8 cellular contexts compared by ENCODE assay signal in genomic region chr7:44999245-45000095, GRCh38. TPM values are rescaled to one million over a fixed set of nuclear protein-coding genes. Genes with fewer than 3 reads are reported as not detected.
DNase-seq lines count a peak whose midpoint lies in the region; ATAC-seq, FAIRE-seq and TF ChIP-seq lines count a peak whose summit lies in the region.

No MANE protein-coding gene starts in this region.

- H3K79me2 ChIP-seq in keratinocyte (ENCODE audit: control insufficient read depth, insufficient read depth, low read length): peaks cover 31% of the 10 kb centered on the region

- peaks cover 23% of the 10 kb centered on the region for H3K4me1 ChIP-seq in keratinocyte (ENCODE audit: control insufficient read depth, extremely low read depth, insufficient read depth, low read length)

- DNase-seq in AG09319 (ENCODE audit: extremely low read depth, low read depth) (peak; percentile 98), NCI-H446 (lab: John Stamatoyannopoulos, UW) (peak; percentile 99 to 100), cerebellar nuclear complex (lab: John Stamatoyannopoulos, UW) (peak; percentile 96 to 99), keratinocyte (ENCODE audit: low read depth, low spot score) (peak; percentile 92)
- DNase-seq in stimulated activated CD4-positive, alpha-beta T cell treated with anti-CD3 and anti-CD28 coated beads, Interleukin-12 subunit alpha, Interleukin-12 subunit beta, amount 100 ng/mL, for 48 hours (ENCODE audit: low read depth in 2 of 3, low spot score in 1 of 3): peak; percentile 99 to 100 (median 100)

- ATAC-seq in GM19035 (IDR thresholded peaks at IDR 0.05; ENCODE audit: unreplicated experiment) (peak; percentile 72), HG03342 (IDR thresholded peaks at IDR 0.05; ENCODE audit: unreplicated experiment) (peak; percentile 74)
- peak; percentile 81 to 82 for ATAC-seq in activated CD4-positive, CD25-positive, alpha-beta regulatory T cell treated with anti-CD3 and anti-CD28 coated beads, Interleukin-2, amount 50 U/mL, for 24 hours

- no peaks in the 10 kb centered on the region for H4K20me1 ChIP-seq in keratinocyte (ENCODE audit: control insufficient read depth, extremely low read depth, insufficient read depth, low read length)

- H3K9ac ChIP-seq in keratinocyte (ENCODE audit: control insufficient read depth, extremely low read depth, insufficient read depth, low read length): peak overlapping the region; percentile 77

- H3K4me3 ChIP-seq in keratinocyte (ENCODE audit: control insufficient read depth in 2 of 3, extremely low read depth in 1 of 3, insufficient read depth in 2 of 3, low read depth in 1 of 3, low read length in 3 of 3): peak overlapping the region; percentile 78 to 92 (median 81)

- FAIRE-seq in keratinocyte (lab: Jason Lieb, UNC): no peak

- dilution Hi-C loops in keratinocyte (cut with MboI; ENCODE audit: extremely low pct_ligation_motif_present, low sequenced_read_pairs): no loop called here

- H3K27me3 ChIP-seq in keratinocyte (ENCODE audit: control insufficient read depth, extremely low read depth, insufficient read depth, low read length): no peaks in the 10 kb centered on the region

- H2AFZ ChIP-seq in keratinocyte (ENCODE audit: control insufficient read depth, low read length): peak overlapping the region; percentile 98

- peak overlapping the region; percentile 87 for H3K4me2 ChIP-seq in keratinocyte (ENCODE audit: control insufficient read depth, extremely low read depth, insufficient read depth, low read depth, low read length)

- no peaks in the 10 kb centered on the region for H3K9me3 ChIP-seq in keratinocyte (ENCODE audit: control insufficient read depth, low read depth, low read length)

- peaks cover 1 to 6% of the 10 kb centered on the region in 2 experiments for H3K36me3 ChIP-seq in keratinocyte (ENCODE audit: control insufficient read depth in 2 of 2, extremely low read depth in 1 of 2, insufficient read depth in 2 of 2, low read length in 2 of 2)

- peak overlapping the region; percentile 84 for H3K27ac ChIP-seq in keratinocyte (ENCODE audit: control insufficient read depth, insufficient read depth, low read length)

- TF ChIP-seq CTCF in AG09319 (IDR thresholded peaks at IDR 0.05; ENCODE audit: low read depth, low read length) (no peak), keratinocyte (optimal IDR thresholded peaks at IDR 0.05 in 1 of 3, IDR thresholded peaks at IDR 0.05 in 1 of 3, conservative IDR thresholded peaks at IDR 0.05 in 1 of 3; ENCODE audit: extremely low read depth in 1 of 3, insufficient read depth in 2 of 3, low read length in 3 of 3) (peak in 1 of 3 experiments; percentile 25)

- no peaks in the 10 kb centered on the region for H3K9me1 ChIP-seq in keratinocyte (ENCODE audit: control insufficient read depth, extremely low read depth, insufficient read depth, low read length)

RNA-seq across cellular contexts. Expression of gene CCM2, which starts 0.5 kb away (rescaled TPM):
- polyA plus RNA-seq in keratinocyte: 44.8 to 70.0 TPM (median 57.5 TPM) in 3 replicates
- polyA plus RNA-seq in keratinocyte (2011; ENCODE audit: low read depth): 31.5 TPM
- 58.8 and 93.0 TPM in 2 replicates for polyA plus RNA-seq in keratinocyte (2011; cell fraction: cytosol; rRNA removed)
- polyA plus RNA-seq in keratinocyte (2011; cell fraction: nucleus; rRNA removed): 62.5 and 88.4 TPM in 2 replicates
- 31.8 and 69.4 TPM in 2 replicates for polyA plus RNA-seq in keratinocyte (2012; ENCODE audit: low replicate concordance)
- polyA minus RNA-seq in keratinocyte: 60.1 to 222 TPM (median 81.8 TPM) in 3 replicates
- 93.0 TPM for polyA minus RNA-seq in keratinocyte (2011; cell fraction: cytosol; rRNA and poly(A)+ RNA removed)
- 33.3 and 46.5 TPM in 2 replicates for polyA minus RNA-seq in keratinocyte (2011; cell fraction: nucleus; rRNA and poly(A)+ RNA removed)

RNA-seq across cellular contexts. Expression of gene MYO1G, which starts 20.7 kb away (rescaled TPM):
- polyA plus RNA-seq in keratinocyte: 0.02 to 0.13 TPM (median 0.03 TPM) in 3 replicates
- 0.20 TPM for polyA plus RNA-seq in keratinocyte (2011; ENCODE audit: low read depth)
- not detected in 2 replicates for polyA plus RNA-seq in keratinocyte (2011; cell fraction: cytosol; rRNA removed)
- polyA plus RNA-seq in keratinocyte (2011; cell fraction: nucleus; rRNA removed): 0.09 and 0.12 TPM in 2 replicates
- 0.03 and 0.14 TPM in 2 replicates for polyA plus RNA-seq in keratinocyte (2012; ENCODE audit: low replicate concordance)
- 0.13 to 0.26 TPM in 2 of 3 replicates, not detected in the other for polyA minus RNA-seq in keratinocyte
- polyA minus RNA-seq in keratinocyte (2011; cell fraction: cytosol; rRNA and poly(A)+ RNA removed): 1.2 TPM
- 0.54 and 0.63 TPM in 2 replicates for polyA minus RNA-seq in keratinocyte (2011; cell fraction: nucleus; rRNA and poly(A)+ RNA removed)

Comparison
In these comparisons a context has a peak if more than half of its experiments do, and no peak if none do; other contexts are left out.
1. Peak in every context shown above with its lines: DNase-seq, ATAC-seq, H3K4me3 ChIP-seq and H3K27ac ChIP-seq.